In the genomic region with DNA sequence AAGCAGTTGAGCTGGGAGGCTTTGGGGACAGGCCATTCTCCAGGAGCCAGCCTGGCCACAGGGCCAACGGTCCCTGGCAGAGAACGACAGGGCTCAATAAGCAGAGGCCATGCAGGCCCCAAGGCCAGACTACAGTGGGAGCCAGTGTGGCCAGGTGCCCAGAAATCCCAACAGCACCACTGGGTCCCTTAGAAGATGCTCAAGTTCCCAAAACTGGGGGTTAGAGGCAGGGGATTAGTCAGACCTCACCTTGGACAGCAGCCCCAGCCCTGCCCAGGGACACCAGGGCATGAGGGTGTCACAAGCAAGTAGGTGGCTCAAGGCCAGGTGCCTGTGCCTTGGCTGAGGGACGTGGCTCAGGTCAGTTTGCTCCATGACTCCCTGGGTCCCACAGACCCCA, we compare ENCODE assay signal across 27 cellular contexts. TPM values are rescaled to one million over a fixed set of nuclear protein-coding genes. Genes with fewer than 3 reads are reported as not detected.
"Had no signal": no experiment of that assay in that cellular context is flagged by ENCODE, and none has a peak within 500 bp of the region (broad histone marks: within the 10 kb centered on the region; RNA-seq: fewer than 3 reads in every experiment).

No MANE protein-coding gene starts in this region.

- H3K4me1 Mint-ChIP-seq: mesothelial cell of epicardium had no signal

- H3K36me3 ChIP-seq: neutrophil, ovary, thyroid gland, WERI-Rb-1 had no signal

- H3K36me3 Mint-ChIP-seq: activated naive CD8-positive, alpha-beta T cell; mesothelial cell of epicardium had no signal

- H3K27ac Mint-ChIP-seq: activated naive CD8-positive, alpha-beta T cell; mesothelial cell of epicardium; stimulated activated naive CD8-positive, alpha-beta T cell treated with anti-CD3 and anti-CD28 coated beads, Interleukin-15, Interleukin-2, amounts not matched to agents 100 ng/mL and 50 ng/mL, for 24 hours had no signal

- H3K27ac ChIP-seq: neutrophil, ovary, thyroid gland, WERI-Rb-1 had no signal

- ATAC-seq: activated CD8-positive, alpha-beta T cell treated with anti-CD3 and anti-CD28 coated beads, Interleukin-2, amount 10 ng/mL, durations not matched to agents 7 days and 5 days; effector memory CD8-positive, alpha-beta T cell; esophagus mucosa; naive thymus-derived CD8-positive, alpha-beta T cell; sciatic nerve had no signal

- H3K4me3 ChIP-seq: lung, ovary, thyroid gland had no signal

- FAIRE-seq: astrocyte, colon, endothelial cell of umbilical vein, islet of Langerhans, TTC549 had no signal

- H3K27me3 ChIP-seq: neutrophil, ovary, thyroid gland had no signal

- H3K4me3 Mint-ChIP-seq: activated CD4-positive, alpha-beta T cell treated with anti-CD3 and anti-CD28 coated beads, Interleukin-2, amount 10 ng/mL, durations not matched to agents 7 days and 5 days; activated CD8-positive, alpha-beta T cell treated with anti-CD3 and anti-CD28 coated beads, Interleukin-2, amount 10 ng/mL, durations not matched to agents 7 days and 5 days; activated naive CD8-positive, alpha-beta T cell; central memory CD8-positive, alpha-beta T cell; effector memory CD8-positive, alpha-beta T cell; mesothelial cell of epicardium; stimulated activated naive CD8-positive, alpha-beta T cell treated with anti-CD3 and anti-CD28 coated beads, Interleukin-15, Interleukin-2, amounts not matched to agents 100 ng/mL and 50 ng/mL, for 24 hours had no signal

- H3K9me3 Mint-ChIP-seq: central memory CD8-positive, alpha-beta T cell; effector memory CD8-positive, alpha-beta T cell had no signal

- DNase-seq: activated CD4-positive, alpha-beta T cell treated with anti-CD3 and anti-CD28 coated beads, Interleukin-2, amount 10 ng/mL, durations not matched to agents 7 days and 5 days; activated CD4-positive, CD25-positive, alpha-beta regulatory T cell treated with anti-CD3 and anti-CD28 coated beads, Interleukin-2, amount 50 U/mL, for 72 hours; activated CD8-positive, alpha-beta T cell treated with anti-CD3 and anti-CD28 coated beads, Interleukin-2, amount 10 ng/mL, durations not matched to agents 7 days and 5 days; activated T-cell treated with anti-CD3 and anti-CD28 coated beads, Interleukin-2, amount 50 U/mL, for 1 hour; effector memory CD8-positive, alpha-beta T cell; foreskin melanocyte; naive thymus-derived CD8-positive, alpha-beta T cell; ovary; stimulated activated CD4-positive, alpha-beta T cell treated with anti-CD3 and anti-CD28 coated beads, Interleukin-4, amount 100 ng/mL, for 24 hours; substantia nigra; T-helper 1 cell; thyroid gland; WERI-Rb-1 had no signal

- H3K9me3 ChIP-seq: neutrophil, ovary, thyroid gland had no signal

RNA-seq across cellular contexts. Expression of gene SCGB2B2, which starts 12.8 kb away (rescaled TPM):
- total RNA-seq: dermis microvascular lymphatic vessel endothelial cell had no signal
- polyA plus RNA-seq: naive thymus-derived CD8-positive, alpha-beta T cell had no signal
